In the genomic region with DNA sequence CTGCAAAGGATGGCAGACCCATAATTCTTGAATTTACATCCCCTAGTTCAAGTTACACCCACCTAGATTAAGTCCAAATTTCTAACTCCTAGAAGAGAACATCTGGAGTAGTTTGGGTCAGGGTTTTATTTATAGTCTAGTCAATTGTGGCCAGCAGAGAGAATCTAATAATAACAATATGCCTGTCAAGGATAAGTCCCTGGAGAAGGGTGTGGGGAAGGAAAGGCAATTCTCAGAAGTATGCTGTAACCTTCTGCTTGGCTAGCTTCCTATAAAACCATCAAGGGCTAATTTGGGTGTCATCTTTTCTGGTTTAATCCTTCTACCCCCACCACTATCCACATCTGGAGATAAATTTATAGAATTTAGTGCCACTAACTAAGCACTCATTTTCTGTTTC, we compare ENCODE assay signal across 29 cellular contexts. TPM values are rescaled to one million over a fixed set of nuclear protein-coding genes. Genes with fewer than 3 reads are reported as not detected.
"Had no signal": no experiment of that assay in that cellular context is flagged by ENCODE, and none has a peak within 500 bp of the region (broad histone marks: within the 10 kb centered on the region; RNA-seq: fewer than 3 reads in every experiment).

No MANE protein-coding gene starts in this region.

- H3K9me3 ChIP-seq: SK-N-SH had no signal

- H3K27me3 Mint-ChIP-seq: activated CD4-positive, alpha-beta memory T cell treated with anti-CD3 and anti-CD28 coated beads, Interleukin-2, amount 10 ng/mL, durations not matched to agents 7 days and 5 days; activated CD4-positive, alpha-beta T cell treated with anti-CD3 and anti-CD28 coated beads for 36 hours; activated naive CD4-positive, alpha-beta T cell treated with anti-CD3 and anti-CD28 coated beads, Interleukin-2, amount 10 ng/mL, durations not matched to agents 7 days and 5 days; activated naive CD8-positive, alpha-beta T cell treated with anti-CD3 and anti-CD28 coated beads, Interleukin-2, amount 10 ng/mL, durations not matched to agents 7 days and 5 days; brain; central memory CD8-positive, alpha-beta T cell had no signal

- DNase-seq: activated CD4-positive, alpha-beta memory T cell treated with anti-CD3 and anti-CD28 coated beads, Interleukin-2, amount 10 ng/mL, durations not matched to agents 7 days and 5 days; activated CD4-positive, alpha-beta T cell treated with anti-CD3 and anti-CD28 coated beads for 36 hours; activated CD4-positive, alpha-beta T cell treated with anti-CD3 and anti-CD28 coated beads, Interleukin-2, amount 50 U/mL, for 1 hour; activated CD8-positive, alpha-beta memory T cell treated with anti-CD3 and anti-CD28 coated beads, Interleukin-2, amount 50 U/mL, for 4 hours; activated gamma-delta T cell treated with Interleukin-2 at 50 U/mL for 16 hours; activated naive CD4-positive, alpha-beta T cell treated with anti-CD3 and anti-CD28 coated beads, Interleukin-2, amount 10 ng/mL, durations not matched to agents 7 days and 5 days; activated naive CD8-positive, alpha-beta T cell treated with anti-CD3 and anti-CD28 coated beads, Interleukin-2, amount 10 ng/mL, durations not matched to agents 7 days and 5 days; activated T-cell treated with anti-CD3 and anti-CD28 coated beads, Interleukin-2, amount 50 U/mL, for 72 hours; amniotic stem cell; NCI-H1092; NCI-H1417; NCI-H1930; NCI-H2171; NCI-H2227 treated with DMSO at 0.1 percent for 48 hours; NCI-H446 treated with DMSO at 0.1 percent for 48 hours; NCI-H524 treated with DMSO at 0.1 percent for 48 hours; NCI-H748 treated with DMSO at 0.1 percent for 48 hours; RPMI8226; SK-N-SH; T-helper 1 cell had no signal

- H3K9ac ChIP-seq: KMS-11, SK-N-SH had no signal

- H3K36me3 Mint-ChIP-seq: activated naive CD4-positive, alpha-beta T cell treated with anti-CD3 and anti-CD28 coated beads, Interleukin-2, amount 10 ng/mL, durations not matched to agents 7 days and 5 days; activated naive CD8-positive, alpha-beta T cell treated with anti-CD3 and anti-CD28 coated beads, Interleukin-2, amount 10 ng/mL, durations not matched to agents 7 days and 5 days; brain had no signal

- H3K4me2 ChIP-seq: KMS-11, SK-N-SH had no signal

- H3K4me3 Mint-ChIP-seq: activated CD4-positive, alpha-beta memory T cell treated with anti-CD3 and anti-CD28 coated beads, Interleukin-2, amount 10 ng/mL, durations not matched to agents 7 days and 5 days; activated CD4-positive, alpha-beta T cell treated with anti-CD3 and anti-CD28 coated beads for 36 hours; activated naive CD4-positive, alpha-beta T cell treated with anti-CD3 and anti-CD28 coated beads, Interleukin-2, amount 10 ng/mL, durations not matched to agents 7 days and 5 days; activated naive CD8-positive, alpha-beta T cell treated with anti-CD3 and anti-CD28 coated beads, Interleukin-2, amount 10 ng/mL, durations not matched to agents 7 days and 5 days; activated T-cell treated with anti-CD3 and anti-CD28 coated beads, Interleukin-2, amount 50 U/mL, for 72 hours; brain; central memory CD8-positive, alpha-beta T cell had no signal

- H3K4me1 Mint-ChIP-seq: activated CD4-positive, alpha-beta memory T cell treated with anti-CD3 and anti-CD28 coated beads, Interleukin-2, amount 10 ng/mL, durations not matched to agents 7 days and 5 days; activated CD4-positive, alpha-beta T cell treated with anti-CD3 and anti-CD28 coated beads for 36 hours; activated naive CD4-positive, alpha-beta T cell treated with anti-CD3 and anti-CD28 coated beads, Interleukin-2, amount 10 ng/mL, durations not matched to agents 7 days and 5 days; activated naive CD8-positive, alpha-beta T cell treated with anti-CD3 and anti-CD28 coated beads, Interleukin-2, amount 10 ng/mL, durations not matched to agents 7 days and 5 days; central memory CD8-positive, alpha-beta T cell had no signal

- H3K9me3 Mint-ChIP-seq: activated naive CD4-positive, alpha-beta T cell treated with anti-CD3 and anti-CD28 coated beads, Interleukin-2, amount 10 ng/mL, durations not matched to agents 7 days and 5 days; activated naive CD8-positive, alpha-beta T cell treated with anti-CD3 and anti-CD28 coated beads, Interleukin-2, amount 10 ng/mL, durations not matched to agents 7 days and 5 days; activated T-helper 2 cell treated with anti-CD3 and anti-CD28 coated beads, Interferon-gamma antibody, Interleukin-2, Interleukin-4, amounts not matched to agents 10 μg/mL and 5 μg/mL and 100 μg/mL, durations not matched to agents 14 hours and 24 hours and 36 hours; brain had no signal

- ATAC-seq: activated CD4-positive, alpha-beta T cell treated with anti-CD3 and anti-CD28 coated beads for 36 hours; activated T-cell treated with anti-CD3 and anti-CD28 coated beads, Interleukin-2, amount 50 U/mL, for 72 hours; Panc1; Right ventricle myocardium inferior had no signal

- H3K27ac Mint-ChIP-seq: activated CD4-positive, alpha-beta memory T cell treated with anti-CD3 and anti-CD28 coated beads, Interleukin-2, amount 10 ng/mL, durations not matched to agents 7 days and 5 days; activated CD4-positive, alpha-beta T cell treated with anti-CD3 and anti-CD28 coated beads for 36 hours; activated naive CD4-positive, alpha-beta T cell treated with anti-CD3 and anti-CD28 coated beads, Interleukin-2, amount 10 ng/mL, durations not matched to agents 7 days and 5 days; activated naive CD8-positive, alpha-beta T cell treated with anti-CD3 and anti-CD28 coated beads, Interleukin-2, amount 10 ng/mL, durations not matched to agents 7 days and 5 days; activated T-cell treated with anti-CD3 and anti-CD28 coated beads, Interleukin-2, amount 50 U/mL, for 72 hours; activated T-helper 2 cell treated with anti-CD3 and anti-CD28 coated beads, Interferon-gamma antibody, Interleukin-2, Interleukin-4, amounts not matched to agents 10 μg/mL and 5 μg/mL and 100 μg/mL, durations not matched to agents 14 hours and 24 hours and 36 hours had no signal

- H3K27ac ChIP-seq: KMS-11, VCaP had no signal

RNA-seq across cellular contexts. Expression of gene SEMA3E, which starts 52.8 kb away (rescaled TPM):
- total RNA-seq: activated CD4-positive, alpha-beta memory T cell treated with anti-CD3 and anti-CD28 coated beads, Interleukin-2, amount 10 ng/mL, durations not matched to agents 7 days and 5 days; activated CD4-positive, alpha-beta T cell treated with anti-CD3 and anti-CD28 coated beads for 36 hours; activated CD8-positive, alpha-beta memory T cell treated with anti-CD3 and anti-CD28 coated beads for 36 hours; activated naive CD8-positive, alpha-beta T cell treated with anti-CD3 and anti-CD28 coated beads, Interleukin-2, amount 10 ng/mL, durations not matched to agents 7 days and 5 days; activated T-cell treated with anti-CD3 and anti-CD28 coated beads, Interleukin-2, amount 50 U/mL, for 72 hours; activated T-helper 2 cell treated with anti-CD3 and anti-CD28 coated beads, Interferon-gamma antibody, Interleukin-2, Interleukin-4, amounts not matched to agents 10 μg/mL and 5 μg/mL and 100 μg/mL, durations not matched to agents 14 hours and 24 hours and 36 hours; T-helper 2 cell treated with Interferon-gamma antibody and Interleukin-4, amounts not matched to agents 100 ng/mL and 5 ng/mL, for 36 hours had no signal
